ENCODE assay signal across 9 cellular contexts in genomic region chr9:100324594-100325200, GRCh38. TPM values are rescaled to one million over a fixed set of nuclear protein-coding genes. Genes with fewer than 3 reads are reported as not detected.
DNase-seq lines count a peak whose midpoint lies in the region; ATAC-seq and TF ChIP-seq lines count a peak whose summit lies in the region.
"Had no signal": no experiment of that assay in that cellular context is flagged by ENCODE, and none has a peak within 500 bp of the region (broad histone marks: within the 10 kb centered on the region; RNA-seq: fewer than 3 reads in every experiment).

No MANE protein-coding gene starts in this region.

- H3K4me3 Mint-ChIP-seq in WTC11 = no peak overlapping the region
- H3K4me3 Mint-ChIP-seq in activated T-helper 2 cell treated with anti-CD3 and anti-CD28 coated beads, Interferon-gamma antibody, Interleukin-2, Interleukin-4, amounts not matched to agents 10 μg/mL and 5 μg/mL and 100 μg/mL, durations not matched to agents 14 hours and 24 hours and 36 hours (ENCODE audit: low read depth) = no peak overlapping the region
- H3K4me3 Mint-ChIP-seq: memory B cell had no signal

- TF ChIP-seq CTCF in WTC11 (IDR thresholded peaks at IDR 0.05) (peak; percentile 22; the same call in 1 of the 2 replicates), omental fat pad (IDR thresholded peaks at IDR 0.05) (no peak)

- intact Hi-C loops in activated T-helper 2 cell treated with anti-CD3 and anti-CD28 coated beads, Interferon-gamma antibody, Interleukin-2, Interleukin-4, amounts not matched to agents 10 μg/mL and 5 μg/mL and 100 μg/mL, durations not matched to agents 14 hours and 24 hours and 36 hours (cut with micrococcal nuclease) = loop anchor here (5.0 to 10.0 kb wide), 2 partner anchors 502 to 1140 kb away; partner anchors contain the start of gene NR4A3

- ATAC-seq in WTC11 (no peak), omental fat pad (ENCODE audit: low FRiP score) (no peak)

- H3K27me3 Mint-ChIP-seq in WTC11 (ENCODE audit: low read depth) = no peaks in the 10 kb centered on the region
- H3K27me3 Mint-ChIP-seq in activated T-helper 2 cell treated with anti-CD3 and anti-CD28 coated beads, Interferon-gamma antibody, Interleukin-2, Interleukin-4, amounts not matched to agents 10 μg/mL and 5 μg/mL and 100 μg/mL, durations not matched to agents 14 hours and 24 hours and 36 hours (ENCODE audit: low read depth) = no peaks in the 10 kb centered on the region
- H3K27me3 Mint-ChIP-seq: memory B cell had no signal

- in situ Hi-C loops in KBM-7 (cut with MboI; ENCODE audit: low pct_unique_long_range_greater_than_20kb, low sequenced_read_pairs) = no loop called here

- DNase-seq in COLO829 (ENCODE audit: low spot score) (peak; percentile 26), KBM-7 (peak; percentile 18), WTC11 (ENCODE audit: low spot score) (no peak), kidney glomerular epithelial cell (lab: John Stamatoyannopoulos, UW) (peak; percentile 11), putamen (ENCODE audit: low spot score) (no peak), activated T-cell treated with anti-CD3 and anti-CD28 coated beads for 4 hours (no peak), omental fat pad (ENCODE audit: low spot score) (no peak)
- no peak for DNase-seq in activated T-helper 2 cell treated with anti-CD3 and anti-CD28 coated beads, Interferon-gamma antibody, Interleukin-2, Interleukin-4, amounts not matched to agents 10 μg/mL and 5 μg/mL and 100 μg/mL, durations not matched to agents 14 hours and 24 hours and 36 hours (ENCODE audit: low spot score)

- H3K27ac Mint-ChIP-seq in WTC11 = 0 out of 2 replicates have a peak overlapping the region, but pooled peaks have one; percentile 26
- H3K27ac Mint-ChIP-seq in activated T-helper 2 cell treated with anti-CD3 and anti-CD28 coated beads, Interferon-gamma antibody, Interleukin-2, Interleukin-4, amounts not matched to agents 10 μg/mL and 5 μg/mL and 100 μg/mL, durations not matched to agents 14 hours and 24 hours and 36 hours = no peak overlapping the region
- H3K27ac Mint-ChIP-seq: memory B cell had no signal

- H3K9me3 Mint-ChIP-seq in WTC11 = no peaks in the 10 kb centered on the region
- H3K9me3 Mint-ChIP-seq in activated T-helper 2 cell treated with anti-CD3 and anti-CD28 coated beads, Interferon-gamma antibody, Interleukin-2, Interleukin-4, amounts not matched to agents 10 μg/mL and 5 μg/mL and 100 μg/mL, durations not matched to agents 14 hours and 24 hours and 36 hours = no peaks in the 10 kb centered on the region
- H3K9me3 Mint-ChIP-seq: memory B cell had no signal

- H3K36me3 Mint-ChIP-seq in WTC11 = peaks cover 50% of the 10 kb centered on the region
- H3K36me3 Mint-ChIP-seq in activated T-helper 2 cell treated with anti-CD3 and anti-CD28 coated beads, Interferon-gamma antibody, Interleukin-2, Interleukin-4, amounts not matched to agents 10 μg/mL and 5 μg/mL and 100 μg/mL, durations not matched to agents 14 hours and 24 hours and 36 hours (ENCODE audit: low read depth) = peaks cover 51% of the 10 kb centered on the region

- H3K4me1 Mint-ChIP-seq in WTC11 = no peaks in the 10 kb centered on the region
- peaks cover 3% of the 10 kb centered on the region for H3K4me1 Mint-ChIP-seq in activated T-helper 2 cell treated with anti-CD3 and anti-CD28 coated beads, Interferon-gamma antibody, Interleukin-2, Interleukin-4, amounts not matched to agents 10 μg/mL and 5 μg/mL and 100 μg/mL, durations not matched to agents 14 hours and 24 hours and 36 hours (ENCODE audit: low read depth)

- POLR2A ChIA-PET in WTC11 (lab: Charles Lee) = no interaction called here

- CTCF ChIA-PET in WTC11 (lab: Charles Lee) = interaction anchor here (0.5 to 1.8 kb wide), 45 partner anchors 8 to 1093 kb away, joined by 3 to 18 read pairs (median 4); partner anchors contain the start of genes TEX10 and TMEFF1

TF ChIP-seq in WTC11, 78 proteins besides CTCF, POLR2A, EP300 and RAD21:
- TF ChIP-seq, protein P1, sequence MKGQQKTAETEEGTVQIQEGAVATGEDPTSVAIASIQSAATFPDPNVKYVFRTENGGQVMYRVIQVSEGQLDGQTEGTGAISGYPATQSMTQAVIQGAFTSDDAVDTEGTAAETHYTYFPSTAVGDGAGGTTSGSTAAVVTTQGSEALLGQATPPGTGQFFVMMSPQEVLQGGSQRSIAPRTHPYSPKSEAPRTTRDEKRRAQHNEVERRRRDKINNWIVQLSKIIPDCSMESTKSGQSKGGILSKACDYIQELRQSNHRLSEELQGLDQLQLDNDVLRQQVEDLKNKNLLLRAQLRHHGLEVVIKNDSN (CRISPR knock-in tag; IDR thresholded peaks at IDR 0.05) = no peak
- no peak for TF ChIP-seq ATF2 (CRISPR knock-in tag; IDR thresholded peaks at IDR 0.05; ENCODE audit: borderline replicate concordance, low read depth)
- TF ChIP-seq GRHL2 (CRISPR knock-in tag; IDR thresholded peaks at IDR 0.05; ENCODE audit: insufficient replicate concordance, severe bottlenecking) = no peak
- no peak for TF ChIP-seq PRRX2 (CRISPR knock-in tag; IDR thresholded peaks at IDR 0.05)
- no peak for TF ChIP-seq RELA (CRISPR knock-in tag; IDR thresholded peaks at IDR 0.05; ENCODE audit: borderline replicate concordance)
- TF ChIP-seq, protein P2, sequence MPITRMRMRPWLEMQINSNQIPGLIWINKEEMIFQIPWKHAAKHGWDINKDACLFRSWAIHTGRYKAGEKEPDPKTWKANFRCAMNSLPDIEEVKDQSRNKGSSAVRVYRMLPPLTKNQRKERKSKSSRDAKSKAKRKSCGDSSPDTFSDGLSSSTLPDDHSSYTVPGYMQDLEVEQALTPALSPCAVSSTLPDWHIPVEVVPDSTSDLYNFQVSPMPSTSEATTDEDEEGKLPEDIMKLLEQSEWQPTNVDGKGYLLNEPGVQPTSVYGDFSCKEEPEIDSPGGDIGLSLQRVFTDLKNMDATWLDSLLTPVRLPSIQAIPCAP (CRISPR knock-in tag; IDR thresholded peaks at IDR 0.05) = no peak
- no peak for TF ChIP-seq HMGA2 (CRISPR knock-in tag; IDR thresholded peaks at IDR 0.05)
- TF ChIP-seq, protein P3, sequence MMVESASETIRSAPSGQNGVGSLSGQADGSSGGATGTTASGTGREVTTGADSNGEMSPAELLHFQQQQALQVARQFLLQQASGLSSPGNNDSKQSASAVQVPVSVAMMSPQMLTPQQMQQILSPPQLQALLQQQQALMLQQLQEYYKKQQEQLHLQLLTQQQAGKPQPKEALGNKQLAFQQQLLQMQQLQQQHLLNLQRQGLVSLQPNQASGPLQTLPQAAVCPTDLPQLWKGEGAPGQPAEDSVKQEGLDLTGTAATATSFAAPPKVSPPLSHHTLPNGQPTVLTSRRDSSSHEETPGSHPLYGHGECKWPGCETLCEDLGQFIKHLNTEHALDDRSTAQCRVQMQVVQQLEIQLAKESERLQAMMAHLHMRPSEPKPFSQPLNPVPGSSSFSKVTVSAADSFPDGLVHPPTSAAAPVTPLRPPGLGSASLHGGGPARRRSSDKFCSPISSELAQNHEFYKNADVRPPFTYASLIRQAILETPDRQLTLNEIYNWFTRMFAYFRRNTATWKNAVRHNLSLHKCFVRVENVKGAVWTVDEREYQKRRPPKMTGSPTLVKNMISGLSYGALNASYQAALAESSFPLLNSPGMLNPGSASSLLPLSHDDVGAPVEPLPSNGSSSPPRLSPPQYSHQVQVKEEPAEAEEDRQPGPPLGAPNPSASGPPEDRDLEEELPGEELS (CRISPR knock-in tag; IDR thresholded peaks at IDR 0.05) = no peak
- TF ChIP-seq CBFB (CRISPR knock-in tag; IDR thresholded peaks at IDR 0.05; ENCODE audit: low read depth) = no peak

RNA-seq across cellular contexts. Expression of gene TEX10, which starts 28.0 kb away (rescaled TPM):
- total RNA-seq in WTC11 (2021) (47.6 to 64.7 TPM (median 50.5 TPM) in 3 replicates), omental fat pad (10 to 100 TPM; 15.8 to 51.0 (median 29.9) TPM)
- total RNA-seq in activated T-helper 2 cell treated with anti-CD3 and anti-CD28 coated beads, Interferon-gamma antibody, Interleukin-2, Interleukin-4, amounts not matched to agents 10 μg/mL and 5 μg/mL and 100 μg/mL, durations not matched to agents 14 hours and 24 hours and 36 hours = 26.9 and 30.0 TPM in 2 replicates

Comparison
In these comparisons a context has a peak if more than half of its experiments do, and no peak if none do; other contexts are left out.
1. DNase-seq: peak in COLO829 (single experiment), KBM-7 (single experiment) and kidney glomerular epithelial cell (single experiment); none in WTC11 (single experiment), putamen (single experiment), activated T-helper 2 cell treated with anti-CD3 and anti-CD28 coated beads, Interferon-gamma antibody, Interleukin-2, Interleukin-4, amounts not matched to agents 10 μg/mL and 5 μg/mL and 100 μg/mL, durations not matched to agents 14 hours and 24 hours and 36 hours (single experiment), activated T-cell treated with anti-CD3 and anti-CD28 coated beads for 4 hours (single experiment) and omental fat pad (single experiment).